Comparison of ENCODE assay signal across 33 cellular contexts in the genomic region with DNA sequence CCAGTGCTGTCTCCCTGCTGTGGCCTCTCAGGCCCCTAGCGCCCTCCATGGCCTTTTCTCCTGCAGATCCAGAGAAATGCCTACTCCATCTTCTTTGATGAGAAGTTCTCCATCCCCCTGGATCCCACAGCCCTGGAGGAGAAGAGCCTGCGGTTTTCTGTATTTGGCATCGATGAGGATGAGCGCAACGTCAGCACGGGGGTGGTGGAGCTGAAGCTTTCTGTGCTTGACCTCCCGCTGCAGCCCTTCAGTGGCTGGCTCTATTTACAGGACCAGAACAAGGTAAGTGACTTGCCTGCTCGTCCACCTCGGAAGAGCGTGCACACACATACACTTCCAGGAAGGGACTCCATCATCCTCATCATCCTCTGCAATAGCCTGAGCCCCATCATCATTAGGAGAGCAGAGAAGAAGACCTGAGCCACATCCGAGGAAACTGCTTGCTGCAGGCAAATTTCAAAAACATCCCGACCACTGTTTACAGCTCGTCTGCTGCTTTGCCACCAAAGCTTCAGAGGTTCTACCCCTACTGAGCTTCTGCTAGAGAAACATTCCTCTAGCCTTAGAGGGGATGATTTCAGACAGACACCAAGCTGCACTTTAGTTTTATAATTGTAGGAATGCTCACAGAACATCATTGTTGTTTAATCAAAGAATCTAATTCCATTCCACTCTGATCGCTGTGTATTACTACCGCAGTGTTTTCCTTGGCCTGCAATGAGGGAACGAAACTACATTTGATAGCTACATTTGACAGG. TPM values are rescaled to one million over a fixed set of nuclear protein-coding genes. Genes with fewer than 3 reads are reported as not detected.
"Had no signal": no experiment of that assay in that cellular context is flagged by ENCODE, and none has a peak within 500 bp of the region (broad histone marks: within the 10 kb centered on the region; RNA-seq: fewer than 3 reads in every experiment).

No MANE protein-coding gene starts in this region.

- H3K9me3 ChIP-seq: body of pancreas, heart left ventricle, upper lobe of right lung had no signal

- ATAC-seq: activated CD4-positive, alpha-beta T cell treated with anti-CD3 and anti-CD28 coated beads for 36 hours; activated CD8-positive, alpha-beta T cell treated with anti-CD3 and anti-CD28 coated beads, Interleukin-2, amount 10 ng/mL, durations not matched to agents 7 days and 5 days; activated T-cell treated with anti-CD3 and anti-CD28 coated beads, Interleukin-2, amount 50 U/mL, for 72 hours; body of pancreas; effector memory CD8-positive, alpha-beta T cell; left colon; stimulated activated memory B cell treated with anti-CD40 and anti-IgM and Interleukin-4, amounts not matched to agents 10 μg/mL and 1 μg/mL and 100 μg/mL, for 72 hours; stimulated activated naive CD8-positive, alpha-beta T cell treated with anti-CD3 and anti-CD28 coated beads, Interleukin-15, amount 100 ng/mL, for 72 hours; T-cell; upper lobe of right lung had no signal

- H3K27ac Mint-ChIP-seq: activated CD4-positive, alpha-beta T cell treated with anti-CD3 and anti-CD28 coated beads for 36 hours; activated CD8-positive, alpha-beta T cell treated with anti-CD3 and anti-CD28 coated beads, Interleukin-2, amount 10 ng/mL, durations not matched to agents 7 days and 5 days; activated naive CD8-positive, alpha-beta T cell; activated T-cell treated with anti-CD3 and anti-CD28 coated beads, Interleukin-2, amount 50 U/mL, for 72 hours; effector memory CD8-positive, alpha-beta T cell; immature natural killer cell; mesothelial cell of epicardium; naive B cell; progenitor cell of endocrine pancreas; stimulated activated naive CD8-positive, alpha-beta T cell treated with anti-CD3 and anti-CD28 coated beads, Interleukin-15, amount 100 ng/mL, for 72 hours; T-cell had no signal

- H3K27ac ChIP-seq: body of pancreas, heart left ventricle, upper lobe of right lung had no signal

- H3K4me1 Mint-ChIP-seq: activated CD4-positive, alpha-beta T cell treated with anti-CD3 and anti-CD28 coated beads for 36 hours; immature natural killer cell; mesothelial cell of epicardium; neural crest cell; stimulated activated naive CD8-positive, alpha-beta T cell treated with anti-CD3 and anti-CD28 coated beads, Interleukin-15, amount 100 ng/mL, for 72 hours; T-cell had no signal

- H3K36me3 ChIP-seq: heart left ventricle, upper lobe of right lung had no signal

- H3K36me3 Mint-ChIP-seq: activated naive CD8-positive, alpha-beta T cell; immature natural killer cell; mesothelial cell of epicardium; naive B cell; stimulated activated memory B cell treated with anti-CD40 and anti-IgM and Interleukin-4, amounts not matched to agents 10 μg/mL and 1 μg/mL and 100 μg/mL, for 72 hours; T-cell had no signal

- H3K4me3 Mint-ChIP-seq: activated CD4-positive, alpha-beta T cell treated with anti-CD3 and anti-CD28 coated beads for 36 hours; activated CD8-positive, alpha-beta T cell treated with anti-CD3 and anti-CD28 coated beads, Interleukin-2, amount 10 ng/mL, durations not matched to agents 7 days and 5 days; activated naive CD8-positive, alpha-beta T cell; activated T-cell treated with anti-CD3 and anti-CD28 coated beads, Interleukin-2, amount 50 U/mL, for 72 hours; effector memory CD8-positive, alpha-beta T cell; immature natural killer cell; mesothelial cell of epicardium; naive B cell; neural crest cell; stimulated activated memory B cell treated with anti-CD40 and anti-IgM and Interleukin-4, amounts not matched to agents 10 μg/mL and 1 μg/mL and 100 μg/mL, for 72 hours; stimulated activated naive CD8-positive, alpha-beta T cell treated with anti-CD3 and anti-CD28 coated beads, Interleukin-15, amount 100 ng/mL, for 72 hours; T-cell had no signal

- DNase-seq: activated CD4-positive, alpha-beta T cell treated with anti-CD3 and anti-CD28 coated beads for 36 hours; activated CD4-positive, CD25-positive, alpha-beta regulatory T cell; activated CD8-positive, alpha-beta T cell treated with anti-CD3 and anti-CD28 coated beads, Interleukin-2, amount 10 ng/mL, durations not matched to agents 7 days and 5 days; activated effector memory CD4-positive, alpha-beta T cell treated with Interleukin-2 at 50 U/mL for 16 hours; activated naive CD4-positive, alpha-beta T cell treated with Interleukin-2 at 50 U/mL for 16 hours; activated T-cell treated with anti-CD3 and anti-CD28 coated beads for 4 hours; activated T-cell treated with anti-CD3 and anti-CD28 coated beads, Interleukin-2, amount 50 U/mL, for 72 hours; anterior cingulate cortex; body of pancreas; effector memory CD8-positive, alpha-beta T cell; erythroblast; foreskin fibroblast; heart left ventricle; hypothalamus; immature natural killer cell; kidney; left colon; mammary epithelial cell; naive B cell; stimulated activated CD4-positive, alpha-beta T cell treated with anti-CD3 and anti-CD28 coated beads, Interleukin-1b, Interleukin-23, amount 100 ng/mL, for 48 hours; stimulated activated CD4-positive, alpha-beta T cell treated with anti-CD3 and anti-CD28 coated beads, Interleukin-4, amount 100 ng/mL, for 4 hours; stimulated activated CD8-positive, alpha-beta memory T cell treated with anti-CD3 and anti-CD28 coated beads, Interleukin-4, amount 100 ng/mL, for 48 hours; stimulated activated naive CD8-positive, alpha-beta T cell treated with anti-CD3 and anti-CD28 coated beads, Interleukin-15, amount 100 ng/mL, for 72 hours; T-cell; upper lobe of right lung had no signal

- H3K9me3 Mint-ChIP-seq: activated T-cell treated with anti-CD3 and anti-CD28 coated beads, Interleukin-2, amount 50 U/mL, for 72 hours; effector memory CD8-positive, alpha-beta T cell; immature natural killer cell; mesothelial cell of epicardium; naive B cell; neural crest cell; stimulated activated memory B cell treated with anti-CD40 and anti-IgM and Interleukin-4, amounts not matched to agents 10 μg/mL and 1 μg/mL and 100 μg/mL, for 72 hours; stimulated activated naive CD8-positive, alpha-beta T cell treated with anti-CD3 and anti-CD28 coated beads, Interleukin-15, amount 100 ng/mL, for 72 hours; T-cell had no signal

- H3K4me1 ChIP-seq: body of pancreas, heart left ventricle, upper lobe of right lung had no signal

- H3K4me3 ChIP-seq: body of pancreas, coronary artery, heart left ventricle, smooth muscle cell, upper lobe of right lung had no signal

- H3K27me3 ChIP-seq: body of pancreas, heart left ventricle, upper lobe of right lung had no signal

RNA-seq across cellular contexts. Expression of a gene that starts 12.9 kb away (rescaled TPM):
- total RNA-seq: activated CD8-positive, alpha-beta T cell treated with anti-CD3 and anti-CD28 coated beads, Interleukin-2, amount 10 ng/mL, durations not matched to agents 7 days and 5 days; T-helper 2 cell treated with Interferon-gamma antibody and Interleukin-4, amounts not matched to agents 100 ng/mL and 5 ng/mL, for 36 hours had no signal

RNA-seq across cellular contexts. Expression of a gene that starts 20.8 kb away (rescaled TPM):
- total RNA-seq: activated CD8-positive, alpha-beta T cell treated with anti-CD3 and anti-CD28 coated beads, Interleukin-2, amount 10 ng/mL, durations not matched to agents 7 days and 5 days; activated T-cell treated with anti-CD3 and anti-CD28 coated beads, Interleukin-2, amount 50 U/mL, for 72 hours; T-helper 2 cell treated with Interferon-gamma antibody and Interleukin-4, amounts not matched to agents 100 ng/mL and 5 ng/mL, for 36 hours; upper lobe of right lung had no signal
